In the genomic region with DNA sequence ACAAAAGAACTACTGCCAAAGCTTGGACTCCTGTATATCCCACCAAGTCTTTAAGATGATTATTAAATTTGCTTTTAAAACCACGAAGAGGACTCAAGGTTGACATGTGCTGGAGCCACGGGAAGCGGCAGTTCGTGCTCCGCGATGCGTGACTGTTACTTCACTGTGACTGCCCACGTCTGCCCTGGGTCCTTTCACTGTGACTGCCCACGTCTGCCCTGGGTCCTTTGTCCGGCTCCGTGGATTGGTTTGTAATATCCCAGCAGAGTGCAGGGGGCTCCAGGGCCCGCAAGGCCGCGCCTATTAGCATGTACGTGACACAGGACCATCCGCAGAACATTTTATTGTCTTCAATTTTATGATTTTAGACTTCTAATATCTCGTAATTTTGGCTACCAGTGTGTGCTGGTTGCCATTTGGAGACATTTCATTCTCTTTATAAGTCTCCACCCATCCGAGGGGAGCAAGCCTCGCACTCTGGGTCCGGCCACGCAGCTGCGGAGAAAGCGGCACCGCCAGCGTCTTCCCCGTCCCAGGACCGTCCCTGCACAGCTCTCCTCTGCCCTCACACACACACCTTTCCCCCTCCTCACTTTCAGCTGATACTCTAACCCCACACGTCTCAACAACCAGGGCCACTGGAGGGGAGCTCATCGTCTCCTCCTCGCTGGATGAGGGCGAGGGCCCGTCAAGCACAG, we compare ENCODE assay signal across 13 cellular contexts. TPM values are rescaled to one million over a fixed set of nuclear protein-coding genes. Genes with fewer than 3 reads are reported as not detected.
A peak's percentile ranks its signal among the peaks of the same experiment; 100 is the strongest.
DNase-seq lines count a peak whose midpoint lies in the region; ATAC-seq and TF ChIP-seq lines count a peak whose summit lies in the region.
"Had no signal": no experiment of that assay in that cellular context is flagged by ENCODE, and none has a peak within 500 bp of the region (broad histone marks: within the 10 kb centered on the region; RNA-seq: fewer than 3 reads in every experiment).

No MANE protein-coding gene starts in this region.

- H3K4me1 ChIP-seq in body of pancreas (peaks cover 37% of the 10 kb centered on the region), neural progenitor cell (peaks cover 31% of the 10 kb centered on the region)
- H3K4me1 ChIP-seq in effector memory CD4-positive, alpha-beta T cell (ENCODE audit: control insufficient read depth, insufficient read depth, low read length, poor library complexity, severe bottlenecking) = no peaks in the 10 kb centered on the region
- H3K4me1 ChIP-seq: HAP-1 had no signal

- no peak overlapping the region for H3K4me3 Mint-ChIP-seq in neural progenitor cell
- H3K4me3 Mint-ChIP-seq: CD8-positive, alpha-beta memory T cell had no signal

- intact Hi-C loops in body of pancreas (cut with DNase I) = no loop called here

- peak overlapping the region; percentile 93 for H3K27ac Mint-ChIP-seq in neural progenitor cell
- H3K27ac Mint-ChIP-seq: CD8-positive, alpha-beta memory T cell had no signal

- H3K9ac ChIP-seq in neural progenitor cell = no peak overlapping the region

- H3K4me1 Mint-ChIP-seq in neural progenitor cell = peaks cover 47% of the 10 kb centered on the region
- H3K4me1 Mint-ChIP-seq: CD8-positive, alpha-beta memory T cell had no signal

- no peak for ATAC-seq in body of pancreas
- ATAC-seq in activated CD4-positive, CD25-positive, alpha-beta regulatory T cell treated with anti-CD3 and anti-CD28 coated beads, Interleukin-2, amount 50 U/mL, for 24 hours = no peak
- ATAC-seq: A549 had no signal

- DNase-seq in COLO668 (lab: John Stamatoyannopoulos, UW; ENCODE audit: unreplicated experiment) (peak; percentile 5), body of pancreas (no peak), neural progenitor cell (ENCODE audit: low spot score) (no peak)
- DNase-seq in effector memory CD4-positive, alpha-beta T cell = no peak
- DNase-seq in stimulated activated CD4-positive, alpha-beta T cell treated with anti-CD3 and anti-CD28 coated beads, Interleukin-12 subunit alpha, Interleukin-12 subunit beta, amount 100 ng/mL, for 4 hours = no peak
- DNase-seq: BE2C; CD8-positive, alpha-beta memory T cell; DMS153; GF-D8; GOT3 had no signal

- H3K79me2 ChIP-seq in neural progenitor cell (ENCODE audit: low read depth) = no peaks in the 10 kb centered on the region

- H3F3A ChIP-seq in neural progenitor cell (ENCODE audit: low read depth) = no peaks in the 10 kb centered on the region

- H3K27ac ChIP-seq in body of pancreas (peak overlapping the region; percentile 25 to 74 (median 51)), neural progenitor cell (no peak overlapping the region)
- no peak overlapping the region for H3K27ac ChIP-seq in effector memory CD4-positive, alpha-beta T cell (ENCODE audit: insufficient read depth, low read length, poor library complexity, severe bottlenecking)

- TF ChIP-seq CTCF in body of pancreas (IDR thresholded peaks at IDR 0.05) (no peak), neural progenitor cell (IDR thresholded peaks at IDR 0.05) (no peak)

- H3K9me3 ChIP-seq in body of pancreas (no peaks in the 10 kb centered on the region), neural progenitor cell (ENCODE audit: low read depth) (no peaks in the 10 kb centered on the region)
- H3K9me3 ChIP-seq in effector memory CD4-positive, alpha-beta T cell (ENCODE audit: control insufficient read depth, low read length) = no peaks in the 10 kb centered on the region
- H3K9me3 ChIP-seq: A549, BE2C, HAP-1 had no signal

- TF ChIP-seq POLR2A in body of pancreas (IDR thresholded peaks at IDR 0.05) = no peak

- no peaks in the 10 kb centered on the region for H3K9me3 Mint-ChIP-seq in neural progenitor cell

- WGBS in body of pancreas, 2 donors = 93% methylated on average over 32 of the region's 32 CpGs

- H3K4me3 ChIP-seq in body of pancreas = no peak overlapping the region
- H3K4me3 ChIP-seq in neural progenitor cell = no peak overlapping the region
- H3K4me3 ChIP-seq in effector memory CD4-positive, alpha-beta T cell (ENCODE audit: insufficient read depth, low read depth, low read length, poor library complexity, severe bottlenecking) = no peak overlapping the region
- H3K4me3 ChIP-seq: A549, HAP-1 had no signal

- no peaks in the 10 kb centered on the region for H4K20me1 ChIP-seq in neural progenitor cell (ENCODE audit: low read depth)

- peaks cover 10% of the 10 kb centered on the region for H3K27me3 Mint-ChIP-seq in neural progenitor cell (ENCODE audit: insufficient read depth, low read depth)

- H3K27me3 ChIP-seq in body of pancreas = no peaks in the 10 kb centered on the region
- H3K27me3 ChIP-seq in neural progenitor cell = no peaks in the 10 kb centered on the region
- H3K27me3 ChIP-seq in effector memory CD4-positive, alpha-beta T cell (replicated peaks; ENCODE audit: control insufficient read depth, insufficient read depth, low read length, poor library complexity, severe bottlenecking) = no peaks in the 10 kb centered on the region
- H3K27me3 ChIP-seq: BE2C had no signal

- H3K36me3 Mint-ChIP-seq in neural progenitor cell = no peaks in the 10 kb centered on the region
- H3K36me3 Mint-ChIP-seq: CD8-positive, alpha-beta memory T cell had no signal

- H3K36me3 ChIP-seq in body of pancreas (replicated peaks in 1 of 2; ENCODE audit: insufficient read depth in 1 of 2, low read depth in 2 of 2) = no peaks in the 10 kb centered on the region
- H3K36me3 ChIP-seq in neural progenitor cell = no peaks in the 10 kb centered on the region
- no peaks in the 10 kb centered on the region for H3K36me3 ChIP-seq in effector memory CD4-positive, alpha-beta T cell (ENCODE audit: control insufficient read depth, insufficient read depth, low read length)
- H3K36me3 ChIP-seq: BE2C, HAP-1 had no signal

- no peak overlapping the region for H3K4me2 ChIP-seq in neural progenitor cell
- H3K4me2 ChIP-seq: A549 had no signal

- no peak overlapping the region for H2AFZ ChIP-seq in neural progenitor cell (replicated peaks)

RNA-seq across cellular contexts. Expression of gene DACT2, which starts 42.9 kb away (rescaled TPM):
- 1 to 10 TPM; 4.9 to 5.4 TPM for total RNA-seq in body of pancreas
- 0.36 and 5.5 TPM in 2 replicates for total RNA-seq in neural progenitor cell (ENCODE audit: low replicate concordance)
- total RNA-seq: CD8-positive, alpha-beta memory T cell had no signal

Comparison
In these comparisons a context has a peak if more than half of its experiments do, and no peak if none do; other contexts are left out.
1. H3K27ac ChIP-seq: peak in body of pancreas (4 of 4); none in neural progenitor cell (single experiment) and effector memory CD4-positive, alpha-beta T cell (single experiment).